1 cellular context compared by ENCODE assay signal in genomic region chr11:64250875-64251721, GRCh38.
TF ChIP-seq lines count a peak whose summit lies in the region.

Gene PLCB3 (plus strand): TSS chr11:64251530. CDS start chr11:64251650, 120 bp downstream.

TF ChIP-seq in HepG2, 621 proteins besides CTCF, POLR2A, EP300 and RAD21 (continued from another document and continues in another):
- TF ChIP-seq GRHL1 (CRISPR knock-in tag; conservative IDR thresholded peaks at IDR 0.05) (no peak), SYNCRIP (IDR thresholded peaks at IDR 0.05; ENCODE audit: insufficient read depth, low read depth, low read length) (no peak), SIN3A (IDR thresholded peaks at IDR 0.05; ENCODE audit: borderline replicate concordance, low read depth, low read length) (peak; percentile 19; the same call in 1 of the 2 replicates), ZNF367 (CRISPR knock-in tag; IDR thresholded peaks at IDR 0.05; ENCODE audit: borderline replicate concordance) (no peak), FOXK2 (IDR thresholded peaks at IDR 0.05) (no peak), ZNF598 (CRISPR knock-in tag; IDR thresholded peaks at IDR 0.05; ENCODE audit: borderline replicate concordance) (no peak), MYC (CRISPR knock-in tag; IDR thresholded peaks at IDR 0.05; ENCODE audit: borderline replicate concordance) (peak; percentile 36; the same call in 1 of the 2 replicates), MTF1 (CRISPR knock-in tag; IDR thresholded peaks at IDR 0.05) (no peak), ZFP91 (CRISPR knock-in tag; IDR thresholded peaks at IDR 0.05; ENCODE audit: borderline replicate concordance) (peak; percentile 29; the same call in 1 of the 2 replicates), GATAD1 (CRISPR knock-in tag; IDR thresholded peaks at IDR 0.05) (no peak), ZNF331 (CRISPR knock-in tag; IDR thresholded peaks at IDR 0.05) (0 out of 2 replicates have a peak, but pooled peaks have one; percentile 4), ZNF343 (CRISPR knock-in tag; IDR thresholded peaks at IDR 0.05) (no peak), RBFOX2 (IDR thresholded peaks at IDR 0.05; ENCODE audit: low read depth, low read length) (peak; percentile 60), ZNF781 (CRISPR knock-in tag; IDR thresholded peaks at IDR 0.05; ENCODE audit: borderline replicate concordance, not compliant biosample characterization) (no peak), ATRX (CRISPR knock-in tag; IDR thresholded peaks at IDR 0.05; ENCODE audit: borderline replicate concordance) (no peak), CEBPZ (IDR thresholded peaks at IDR 0.05; ENCODE audit: low read length) (no peak), SAP130 (CRISPR knock-in tag; IDR thresholded peaks at IDR 0.05; ENCODE audit: low read depth) (peak; percentile 15; the same call in 1 of the 2 replicates), ZKSCAN5 (CRISPR knock-in tag; IDR thresholded peaks at IDR 0.05) (no peak), ZNF512 (CRISPR knock-in tag; IDR thresholded peaks at IDR 0.05) (no peak), ZNF451 (CRISPR knock-in tag; IDR thresholded peaks at IDR 0.05) (no peak), MXI1 (IDR thresholded peaks at IDR 0.05; ENCODE audit: borderline replicate concordance, low read depth, low read length) (peak; percentile 46; the same call in 1 of the 3 replicates), ZBED4 (CRISPR knock-in tag; IDR thresholded peaks at IDR 0.05; ENCODE audit: borderline replicate concordance) (0 out of 2 replicates have a peak, but pooled peaks have one; percentile 26), POLR2G (IDR thresholded peaks at IDR 0.05; ENCODE audit: low read depth, low read length) (peak; percentile 63; the same call in 1 of the 2 replicates), ZBTB49 (CRISPR knock-in tag; IDR thresholded peaks at IDR 0.05; ENCODE audit: borderline replicate concordance) (no peak), BCL3 (CRISPR knock-in tag; IDR thresholded peaks at IDR 0.05) (0 out of 2 replicates have a peak, but pooled peaks have one; percentile 12), RCOR2 (CRISPR knock-in tag; IDR thresholded peaks at IDR 0.05) (no peak), ZBTB3 (CRISPR knock-in tag; IDR thresholded peaks at IDR 0.05; ENCODE audit: borderline replicate concordance, low read depth) (no peak), KLF16 (CRISPR knock-in tag; IDR thresholded peaks at IDR 0.05) (no peak), ZBTB39 (CRISPR knock-in tag; IDR thresholded peaks at IDR 0.05) (no peak), ZNF30 (CRISPR knock-in tag; IDR thresholded peaks at IDR 0.05) (no peak), GABPB1 (CRISPR knock-in tag; IDR thresholded peaks at IDR 0.05) (peak; percentile 54; the same call in 1 of the 2 replicates), ETV5 (CRISPR knock-in tag; IDR thresholded peaks at IDR 0.05; ENCODE audit: borderline replicate concordance) (no peak), ZNF530 (CRISPR knock-in tag; IDR thresholded peaks at IDR 0.05; ENCODE audit: low read depth) (no peak), KAT8 (CRISPR knock-in tag; IDR thresholded peaks at IDR 0.05) (0 out of 2 replicates have a peak, but pooled peaks have one; percentile 2), MZF1 (CRISPR knock-in tag; IDR thresholded peaks at IDR 0.05; ENCODE audit: borderline replicate concordance) (no peak), ZNF678 (CRISPR knock-in tag; IDR thresholded peaks at IDR 0.05) (no peak), ZNF143 (CRISPR knock-in tag; IDR thresholded peaks at IDR 0.05) (no peak), GMEB2 (CRISPR knock-in tag; IDR thresholded peaks at IDR 0.05; ENCODE audit: low read depth) (no peak), ZNF629 (CRISPR knock-in tag; conservative IDR thresholded peaks at IDR 0.05) (no peak)
